ENCODE assay signal across 34 cellular contexts in genomic region chr9:122121931-122122330, GRCh38. TPM values are rescaled to one million over a fixed set of nuclear protein-coding genes. Genes with fewer than 3 reads are reported as not detected.
"Had no signal": no experiment of that assay in that cellular context is flagged by ENCODE, and none has a peak within 500 bp of the region (broad histone marks: within the 10 kb centered on the region; RNA-seq: fewer than 3 reads in every experiment).

No MANE protein-coding gene starts in this region.

- H3K27me3 ChIP-seq: MG63, SJSA1 had no signal

- ATAC-seq: activated CD4-positive, CD25-positive, alpha-beta regulatory T cell treated with anti-CD3 and anti-CD28 coated beads, Interleukin-2, amount 50 U/mL, for 24 hours; activated CD8-positive, alpha-beta T cell treated with anti-CD3 and anti-CD28 coated beads, Interleukin-2, amount 10 ng/mL, durations not matched to agents 7 days and 5 days; Panc1 had no signal

- H3K4me3 ChIP-seq: adrenal gland, MG63, SJSA1 had no signal

- H3K27ac Mint-ChIP-seq: activated CD4-positive, alpha-beta T cell treated with anti-CD3 and anti-CD28 coated beads for 36 hours; activated CD4-positive, alpha-beta T cell treated with anti-CD3 and anti-CD28 coated beads, Interleukin-2, amount 10 ng/mL, durations not matched to agents 7 days and 5 days; activated CD8-positive, alpha-beta T cell treated with anti-CD3 and anti-CD28 coated beads, Interleukin-2, amount 10 ng/mL, durations not matched to agents 7 days and 5 days; activated naive CD4-positive, alpha-beta T cell treated with anti-CD3 and anti-CD28 coated beads for 36 hours; activated naive CD4-positive, alpha-beta T cell treated with anti-CD3 and anti-CD28 coated beads, Interleukin-2, amount 50 U/mL, for 72 hours; activated T-helper 1 cell treated with anti-CD3 and anti-CD28 coated beads, Interleukin-12 subunit alpha, Interleukin-12 subunit beta, Interleukin-2, Interleukin-4 antibody, amounts not matched to agents 30 ng/mL and 10 ng/mL and 1 ng/mL, durations not matched to agents 14 hours and 24 hours and 36 hours; brain; T-helper 1 cell treated with Interleukin-12 subunit alpha and Interleukin-12 subunit beta and Interleukin-4 antibody, amounts not matched to agents 30 μg/mL and 1 μg/mL, for 36 hours; T-helper 2 cell treated with Interferon-gamma antibody and Interleukin-4, amounts not matched to agents 5 μg/mL and 100 μg/mL, for 36 hours; WTC11 had no signal

- H3K4me3 Mint-ChIP-seq: activated CD4-positive, alpha-beta T cell treated with anti-CD3 and anti-CD28 coated beads for 36 hours; activated CD4-positive, alpha-beta T cell treated with anti-CD3 and anti-CD28 coated beads, Interleukin-2, amount 10 ng/mL, durations not matched to agents 7 days and 5 days; activated CD8-positive, alpha-beta T cell treated with anti-CD3 and anti-CD28 coated beads, Interleukin-2, amount 10 ng/mL, durations not matched to agents 7 days and 5 days; activated naive CD4-positive, alpha-beta T cell treated with anti-CD3 and anti-CD28 coated beads for 36 hours; activated T-cell treated with anti-CD3 and anti-CD28 coated beads, Interleukin-2, amount 50 U/mL, for 4 hours; activated T-helper 1 cell treated with anti-CD3 and anti-CD28 coated beads, Interleukin-12 subunit alpha, Interleukin-12 subunit beta, Interleukin-2, Interleukin-4 antibody, amounts not matched to agents 30 ng/mL and 10 ng/mL and 1 ng/mL, durations not matched to agents 14 hours and 24 hours and 36 hours; brain; T-helper 1 cell treated with Interleukin-12 subunit alpha and Interleukin-12 subunit beta and Interleukin-4 antibody, amounts not matched to agents 30 μg/mL and 1 μg/mL, for 36 hours; T-helper 2 cell treated with Interferon-gamma antibody and Interleukin-4, amounts not matched to agents 5 μg/mL and 100 μg/mL, for 36 hours; WTC11 had no signal

- H3K36me3 ChIP-seq: adrenal gland, MG63, SJSA1 had no signal

- DNase-seq: activated CD4-positive, alpha-beta T cell treated with anti-CD3 and anti-CD28 coated beads for 36 hours; activated CD4-positive, alpha-beta T cell treated with anti-CD3 and anti-CD28 coated beads, Interleukin-2, amount 10 ng/mL, durations not matched to agents 7 days and 5 days; activated CD4-positive, alpha-beta T cell treated with anti-CD3 and anti-CD28 coated beads, Interleukin-2, amount 50 U/mL, for 48 hours; activated CD8-positive, alpha-beta T cell treated with anti-CD3 and anti-CD28 coated beads, Interleukin-2, amount 10 ng/mL, durations not matched to agents 7 days and 5 days; activated gamma-delta T cell treated with Interleukin-2 at 50 U/mL for 16 hours; activated naive CD4-positive, alpha-beta T cell treated with anti-CD3 and anti-CD28 coated beads for 36 hours; activated T-cell treated with anti-CD3 and anti-CD28 coated beads, Interleukin-2, amount 50 U/mL, for 4 hours; adrenal gland; caudate nucleus; Kasumi-1; KG1; MG63; NCI-H1048; NCI-H1105 treated with DMSO at 0.1 percent for 48 hours; NCI-H1436; NCI-H1694; NCI-H1930; NCI-H2081 treated with DMSO at 0.1 percent for 48 hours; NCI-H226; NCI-H446 treated with DMSO at 0.1 percent for 48 hours; NCI-H524; SHP77 treated with DMSO at 0.1 percent for 48 hours; SK-N-SH had no signal

- H3K9me3 ChIP-seq: adrenal gland, MG63, SJSA1, SK-N-SH had no signal

- H3K27ac ChIP-seq: adrenal gland, SJSA1 had no signal

- H3K9ac ChIP-seq: SK-N-SH had no signal

- H3K4me2 ChIP-seq: SK-N-SH had no signal

- H3K36me3 Mint-ChIP-seq: activated naive CD4-positive, alpha-beta T cell treated with anti-CD3 and anti-CD28 coated beads, Interleukin-2, amount 50 U/mL, for 72 hours; brain; WTC11 had no signal

- H3K9me3 Mint-ChIP-seq: activated CD4-positive, alpha-beta T cell treated with anti-CD3 and anti-CD28 coated beads, Interleukin-2, amount 10 ng/mL, durations not matched to agents 7 days and 5 days; activated naive CD4-positive, alpha-beta T cell treated with anti-CD3 and anti-CD28 coated beads, Interleukin-2, amount 50 U/mL, for 72 hours; activated T-cell treated with anti-CD3 and anti-CD28 coated beads, Interleukin-2, amount 50 U/mL, for 4 hours; activated T-helper 1 cell treated with anti-CD3 and anti-CD28 coated beads, Interleukin-12 subunit alpha, Interleukin-12 subunit beta, Interleukin-2, Interleukin-4 antibody, amounts not matched to agents 30 ng/mL and 10 ng/mL and 1 ng/mL, durations not matched to agents 14 hours and 24 hours and 36 hours; T-helper 1 cell treated with Interleukin-12 subunit alpha and Interleukin-12 subunit beta and Interleukin-4 antibody, amounts not matched to agents 30 μg/mL and 1 μg/mL, for 36 hours; T-helper 2 cell treated with Interferon-gamma antibody and Interleukin-4, amounts not matched to agents 5 μg/mL and 100 μg/mL, for 36 hours; WTC11 had no signal

RNA-seq across cellular contexts. Expression of gene MORN5, which starts 37.8 kb away (rescaled TPM):
- total RNA-seq: activated CD4-positive, alpha-beta T cell treated with anti-CD3 and anti-CD28 coated beads for 36 hours; activated CD4-positive, alpha-beta T cell treated with anti-CD3 and anti-CD28 coated beads, Interleukin-2, amount 10 ng/mL, durations not matched to agents 7 days and 5 days; activated CD8-positive, alpha-beta T cell treated with anti-CD3 and anti-CD28 coated beads, Interleukin-2, amount 10 ng/mL, durations not matched to agents 7 days and 5 days; activated naive CD4-positive, alpha-beta T cell treated with anti-CD3 and anti-CD28 coated beads for 36 hours; activated T-cell treated with anti-CD3 and anti-CD28 coated beads, Interleukin-2, amount 50 U/mL, for 4 hours; activated T-helper 1 cell treated with anti-CD3 and anti-CD28 coated beads, Interleukin-12 subunit alpha, Interleukin-12 subunit beta, Interleukin-2, Interleukin-4 antibody, amounts not matched to agents 30 ng/mL and 10 ng/mL and 1 ng/mL, durations not matched to agents 14 hours and 24 hours and 36 hours; bronchial epithelial cell; RPMI7951; SJSA1; WTC11 had no signal
- polyA plus RNA-seq: SK-N-SH had no signal
